ENCODE assay signal across 11 cellular contexts in genomic region chr3:14451844-14452533, GRCh38. TPM values are rescaled to one million over a fixed set of nuclear protein-coding genes. Genes with fewer than 3 reads are reported as not detected.
DNase-seq lines count a peak whose midpoint lies in the region; ATAC-seq and TF ChIP-seq lines count a peak whose summit lies in the region.
"Had no signal": no experiment of that assay in that cellular context is flagged by ENCODE, and none has a peak within 500 bp of the region (broad histone marks: within the 10 kb centered on the region; RNA-seq: fewer than 3 reads in every experiment).

No MANE protein-coding gene starts in this region.

- H3K36me3 Mint-ChIP-seq in activated CD4-positive, alpha-beta T cell treated with anti-CD3 and anti-CD28 coated beads, Interleukin-2, amount 10 ng/mL, durations not matched to agents 24 days and 14 days (ENCODE audit: low read depth): peaks cover 31% of the 10 kb centered on the region

- H3K27me3 Mint-ChIP-seq in activated CD4-positive, alpha-beta T cell treated with anti-CD3 and anti-CD28 coated beads, Interleukin-2, amount 10 ng/mL, durations not matched to agents 24 days and 14 days: no peaks in the 10 kb centered on the region

- ATAC-seq in HG02884 (IDR thresholded peaks at IDR 0.05; ENCODE audit: unreplicated experiment): no peak
- ATAC-seq in GM21717 (IDR thresholded peaks at IDR 0.05; ENCODE audit: unreplicated experiment): no peak
- ATAC-seq: GM12878 had no signal

- H3K9me3 ChIP-seq in Peyer's patch: no peaks in the 10 kb centered on the region
- H3K9me3 ChIP-seq in osteoblast (ENCODE audit: low read depth, low read length): no peaks in the 10 kb centered on the region
- 0 out of 2 replicates have a peak, but pooled peaks cover 3% of the 10 kb centered on the region for H3K9me3 ChIP-seq in OCI-LY7 (ENCODE audit: low read length)

- peak; percentile 84 for DNase-seq in AG20443 (ENCODE audit: low spot score)
- peak in 1 of 3 donors; percentile 77 for DNase-seq in Peyer's patch
- DNase-seq in fibroblast of gingiva (ENCODE audit: low read depth): peak; percentile 95
- peak; percentile 96 for DNase-seq in osteoblast (ENCODE audit: insufficient read length, low spot score, missing footprints)
- DNase-seq in activated CD4-positive, alpha-beta T cell treated with anti-CD3 and anti-CD28 coated beads, Interleukin-2, amount 10 ng/mL, durations not matched to agents 24 days and 14 days: no peak
- DNase-seq in OCI-LY7 (ENCODE audit: low spot score): no peak
- DNase-seq: NCI-H524 had no signal

- H3K79me2 ChIP-seq in osteoblast (ENCODE audit: insufficient read depth, low read length) (no peaks in the 10 kb centered on the region), OCI-LY7 (ENCODE audit: insufficient read depth, low read depth, low read length) (no peaks in the 10 kb centered on the region)

- H3K27ac ChIP-seq in Peyer's patch: peak overlapping the region; percentile 62 to 86 (median 77)
- peak overlapping the region; percentile 89 for H3K27ac ChIP-seq in osteoblast (ENCODE audit: low read depth, low read length)
- no peak overlapping the region for H3K27ac ChIP-seq in OCI-LY7 (ENCODE audit: low read depth, low read length, poor library complexity, severe bottlenecking)

- H3K4me1 ChIP-seq in Peyer's patch (peaks cover 0 to 28% (median 2%) of the 10 kb centered on the region in 4 donors), osteoblast (ENCODE audit: insufficient read depth, low read length) (peaks cover 20% of the 10 kb centered on the region), OCI-LY7 (ENCODE audit: insufficient read depth, low read length, poor library complexity, severe bottlenecking) (no peaks in the 10 kb centered on the region)

- BruUV-seq in OCI-LY7 (replicated peaks; lab: Mats Ljungman, UMichigan): no TSS peak

- no peak overlapping the region for H3K27ac Mint-ChIP-seq in activated CD4-positive, alpha-beta T cell treated with anti-CD3 and anti-CD28 coated beads, Interleukin-2, amount 10 ng/mL, durations not matched to agents 24 days and 14 days

- TF ChIP-seq POLR2A in Peyer's patch (IDR thresholded peaks at IDR 0.05): no peak

- intact Hi-C loops in activated CD4-positive, alpha-beta T cell treated with anti-CD3 and anti-CD28 coated beads, Interleukin-2, amount 10 ng/mL, durations not matched to agents 24 days and 14 days (cut with micrococcal nuclease): no loop called here
- intact Hi-C loops in OCI-LY7 (cut with micrococcal nuclease; ENCODE audit: unreplicated experiment): no loop called here

- H3K4me2 ChIP-seq in osteoblast (ENCODE audit: insufficient read depth, low read length) (peak overlapping the region; percentile 61), OCI-LY7 (ENCODE audit: low read length) (no peak overlapping the region)

- H3K4me1 Mint-ChIP-seq in activated CD4-positive, alpha-beta T cell treated with anti-CD3 and anti-CD28 coated beads, Interleukin-2, amount 10 ng/mL, durations not matched to agents 24 days and 14 days: peaks cover 2% of the 10 kb centered on the region

- H4K20me1 ChIP-seq in osteoblast (ENCODE audit: insufficient read depth, low read length) (peaks cover 13% of the 10 kb centered on the region), OCI-LY7 (ENCODE audit: insufficient read depth, low read length) (no peaks in the 10 kb centered on the region)

- H2AFZ ChIP-seq in osteoblast (ENCODE audit: low read length): no peak overlapping the region
- no peak overlapping the region for H2AFZ ChIP-seq in OCI-LY7 (ENCODE audit: low read length)

- no peaks in the 10 kb centered on the region for H3K9me2 ChIP-seq in OCI-LY7 (ENCODE audit: insufficient read depth, low read length)

- peaks cover 9% of the 10 kb centered on the region for H3K9me3 Mint-ChIP-seq in activated CD4-positive, alpha-beta T cell treated with anti-CD3 and anti-CD28 coated beads, Interleukin-2, amount 10 ng/mL, durations not matched to agents 24 days and 14 days

- TF ChIP-seq CTCF in Peyer's patch (IDR thresholded peaks at IDR 0.05) (no peak), osteoblast (IDR thresholded peaks at IDR 0.05; ENCODE audit: extremely low read depth, low read depth, low read length) (no peak), OCI-LY7 (conservative IDR thresholded peaks at IDR 0.05; ENCODE audit: low read length) (no peak)

- no peaks in the 10 kb centered on the region for H3K27me3 ChIP-seq in Peyer's patch
- no peaks in the 10 kb centered on the region for H3K27me3 ChIP-seq in osteoblast (ENCODE audit: insufficient read depth, low read length)
- H3K27me3 ChIP-seq: cardiac muscle cell had no signal

- POLR2A ChIA-PET in OCI-LY7 (lab: Charles Lee): no interaction called here

- CTCF ChIA-PET in OCI-LY7 (lab: Charles Lee; ENCODE audit: unreplicated experiment): interaction anchor here (0.6 kb wide), 1 partner anchor 143 kb away, joined by 3 read pairs; no protein-coding TSS in a partner anchor

- H3K4me3 ChIP-seq in Peyer's patch (no peak overlapping the region), osteoblast (ENCODE audit: insufficient read depth, low read length) (peak overlapping the region; percentile 42), OCI-LY7 (ENCODE audit: low read depth, low read length, poor library complexity, severe bottlenecking) (no peak overlapping the region)
- H3K4me3 ChIP-seq: cardiac muscle cell, GM12878 had no signal

- H3K4me3 Mint-ChIP-seq in activated CD4-positive, alpha-beta T cell treated with anti-CD3 and anti-CD28 coated beads, Interleukin-2, amount 10 ng/mL, durations not matched to agents 24 days and 14 days: no peak overlapping the region

- H3K36me3 ChIP-seq in Peyer's patch (peaks cover 0 to 58% (median 0%) of the 10 kb centered on the region in 3 donors), osteoblast (ENCODE audit: insufficient read depth, low read length) (peaks cover 77% of the 10 kb centered on the region), OCI-LY7 (ENCODE audit: insufficient read depth, low read length) (peaks cover 97% of the 10 kb centered on the region)

RNA-seq across cellular contexts. Expression of gene SLC6A6, which starts 49.6 kb away (rescaled TPM):
- total RNA-seq in Peyer's patch (100 to 1,000 TPM in 3 of 4 donors, 10 to 100 TPM in 1; 61.1 to 190 (median 150) TPM), osteoblast (76.6 and 86.5 TPM in 2 replicates), OCI-LY7 (2022) (44.6 and 51.8 TPM in 2 replicates)
- total RNA-seq in activated CD4-positive, alpha-beta T cell treated with anti-CD3 and anti-CD28 coated beads, Interleukin-2, amount 10 ng/mL, durations not matched to agents 24 days and 14 days: 53.9 and 63.7 TPM in 2 replicates
- total RNA-seq in OCI-LY7 (2014; rRNA removed; shearing (Covaris generic)): 36.7 and 43.0 TPM in 2 replicates

Comparison
In these comparisons a context has a peak if more than half of its experiments do, and no peak if none do; other contexts are left out.
1. DNase-seq: peak in AG20443 (single experiment), fibroblast of gingiva (single experiment) and osteoblast (single experiment); none in activated CD4-positive, alpha-beta T cell treated with anti-CD3 and anti-CD28 coated beads, Interleukin-2, amount 10 ng/mL, durations not matched to agents 24 days and 14 days (single experiment) and OCI-LY7 (single experiment).